In genomic region chr10:30384791-30385201, GRCh38 we compare ENCODE assay signal across 9 cellular contexts. TPM values are rescaled to one million over a fixed set of nuclear protein-coding genes. Genes with fewer than 3 reads are reported as not detected.
DNase-seq lines count a peak whose midpoint lies in the region; ATAC-seq, FAIRE-seq and TF ChIP-seq lines count a peak whose summit lies in the region.
"Had no signal": no experiment of that assay in that cellular context is flagged by ENCODE, and none has a peak within 500 bp of the region (broad histone marks: within the 10 kb centered on the region; RNA-seq: fewer than 3 reads in every experiment).

No MANE protein-coding gene starts in this region.

- peak; percentile 55 for TF ChIP-seq CTCF in WERI-Rb-1 (IDR thresholded peaks at IDR 0.05; ENCODE audit: low read depth, low read length)
- TF ChIP-seq CTCF in hepatocyte (IDR thresholded peaks at IDR 0.05; ENCODE audit: poor library complexity): peak; percentile 43

- no peaks in the 10 kb centered on the region for H4K20me1 ChIP-seq in hepatocyte (ENCODE audit: insufficient read depth, poor library complexity, severe bottlenecking)

- 74% methylated on average over 9 of the region's 9 CpGs for WGBS in hepatocyte (ENCODE audit: low lambda C conversion rate, missing lambda C conversion rate)

- no peaks in the 10 kb centered on the region for H3K9me2 ChIP-seq in hepatocyte (replicated peaks; ENCODE audit: insufficient read depth)

- H3K4me1 ChIP-seq in hepatocyte (ENCODE audit: insufficient read depth): no peaks in the 10 kb centered on the region

- H3K9me3 ChIP-seq in WERI-Rb-1 (ENCODE audit: severe bottlenecking): no peaks in the 10 kb centered on the region
- no peaks in the 10 kb centered on the region for H3K9me3 ChIP-seq in hepatocyte (ENCODE audit: low read depth)
- H3K9me3 ChIP-seq: thoracic aorta had no signal

- no peak for ATAC-seq in GM21717 (IDR thresholded peaks at IDR 0.05; ENCODE audit: unreplicated experiment)
- ATAC-seq in HG03108 (IDR thresholded peaks at IDR 0.05; ENCODE audit: unreplicated experiment): no peak

- no peak overlapping the region for H2AFZ ChIP-seq in hepatocyte

- no peak overlapping the region for H3K27ac ChIP-seq in WERI-Rb-1
- no peak overlapping the region for H3K27ac ChIP-seq in hepatocyte
- H3K27ac ChIP-seq: thoracic aorta had no signal

- no peaks in the 10 kb centered on the region for H3K27me3 ChIP-seq in WERI-Rb-1 (ENCODE audit: insufficient read depth, low read depth, severe bottlenecking)
- H3K27me3 ChIP-seq in hepatocyte: no peaks in the 10 kb centered on the region

- H3K4me3 ChIP-seq in WERI-Rb-1 (ENCODE audit: low read depth, low read length) (no peak overlapping the region), hepatocyte (no peak overlapping the region)
- H3K4me3 ChIP-seq: thoracic aorta had no signal

- H3K36me3 ChIP-seq in WERI-Rb-1: no peaks in the 10 kb centered on the region
- no peaks in the 10 kb centered on the region for H3K36me3 ChIP-seq in hepatocyte (replicated peaks; ENCODE audit: insufficient read depth, low read depth)
- H3K36me3 ChIP-seq: thoracic aorta had no signal

- H3K79me2 ChIP-seq in hepatocyte: no peaks in the 10 kb centered on the region

- DNase-seq in DMS79 treated with DMSO at 0.1 percent for 48 hours (lab: John Stamatoyannopoulos, UW) (peak; percentile 57), HTR-8/SVneo (ENCODE audit: insufficient read length, low spot score) (peak; percentile 36), WERI-Rb-1 (peak; percentile 44), hepatocyte (ENCODE audit: low spot score) (peak; percentile 51), GM19240 (ENCODE audit: insufficient read length, low spot score) (no peak)
- DNase-seq in central memory CD4-positive, alpha-beta T cell: no peak

- no peak overlapping the region for H3K4me2 ChIP-seq in hepatocyte

- no peak for FAIRE-seq in HTR-8/SVneo (lab: Jason Lieb, UNC)

RNA-seq across cellular contexts. Expression of gene MTPAP, which starts 35.7 kb away (rescaled TPM):
- 17.8 and 21.0 TPM in 2 replicates for total RNA-seq in hepatocyte
- 11.7 and 13.2 TPM in 2 replicates for polyA plus RNA-seq in hepatocyte

RNA-seq across cellular contexts. Expression of gene MAP3K8, which starts 49.2 kb away (rescaled TPM):
- 15.5 and 23.0 TPM in 2 replicates for total RNA-seq in hepatocyte
- polyA plus RNA-seq in hepatocyte: 37.9 and 40.0 TPM in 2 replicates

Comparison
In these comparisons a context has a peak if more than half of its experiments do, and no peak if none do; other contexts are left out.
1. DNase-seq: peak in DMS79 treated with DMSO at 0.1 percent for 48 hours (single experiment), HTR-8/SVneo (single experiment), WERI-Rb-1 (single experiment) and hepatocyte (single experiment); none in central memory CD4-positive, alpha-beta T cell (single experiment) and GM19240 (single experiment).